In the genomic region with DNA sequence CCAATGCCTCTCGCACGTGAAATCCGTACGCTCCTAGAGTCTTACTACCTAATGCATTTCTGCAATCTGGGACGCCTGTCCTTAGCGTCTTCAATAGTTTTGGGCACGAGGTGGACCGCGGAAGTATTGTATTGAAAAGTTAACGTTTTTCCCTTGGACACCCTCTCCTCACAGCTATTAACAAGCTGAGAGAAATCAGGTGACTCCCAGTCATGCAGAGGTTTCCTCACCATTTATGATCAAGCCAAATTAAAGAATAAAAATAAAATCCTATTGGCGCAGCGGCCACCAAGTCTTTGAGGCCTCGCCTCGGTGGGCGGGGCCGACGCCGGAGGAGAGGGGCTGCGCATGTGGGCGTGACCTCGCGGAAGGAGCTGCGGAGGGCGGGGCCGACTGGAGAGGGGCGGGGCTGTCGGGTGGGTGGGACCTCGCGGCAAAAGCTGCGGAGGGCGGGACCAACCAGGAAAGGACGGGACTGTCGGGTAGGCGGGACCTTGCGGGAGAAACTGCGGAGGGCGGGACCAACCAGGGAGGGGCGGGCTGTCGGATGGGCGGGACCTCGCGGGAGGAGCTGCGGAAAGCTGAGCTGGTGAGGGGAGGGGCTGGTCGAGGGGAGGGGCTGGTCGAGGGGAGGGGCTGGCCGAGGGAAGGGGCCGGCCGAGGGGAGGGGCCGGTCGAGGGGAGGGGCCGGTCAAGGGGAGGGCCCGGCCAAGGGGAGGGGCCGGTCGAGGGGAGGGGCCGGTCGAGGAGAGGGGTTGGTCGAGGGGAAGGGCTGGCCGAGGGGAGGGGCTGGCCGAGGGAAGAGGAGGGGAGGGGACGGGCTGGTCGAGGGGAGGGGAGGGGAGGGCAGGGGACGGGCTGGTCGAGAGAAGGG, we compare ENCODE assay signal across 8 cellular contexts. TPM values are rescaled to one million over a fixed set of nuclear protein-coding genes. Genes with fewer than 3 reads are reported as not detected.
A peak's percentile ranks its signal among the peaks of the same experiment; 100 is the strongest.
DNase-seq lines count a peak whose midpoint lies in the region; ATAC-seq and TF ChIP-seq lines count a peak whose summit lies in the region.

No MANE protein-coding gene starts in this region.

- no CpG with 5 or more reads among the region's 63 CpGs for WGBS in trophoblast cell (ENCODE audit: extremely low coverage, insufficient coverage, insufficient read length)

- peak overlapping the region; percentile 17 for H4K8ac ChIP-seq in trophoblast cell (ENCODE audit: low read depth, low read length)

- no peak overlapping the region for H2BK5ac ChIP-seq in trophoblast cell (ENCODE audit: low read depth, low read length, poor library complexity)

- TF ChIP-seq CTCF in tibial artery (IDR thresholded peaks at IDR 0.05): no peak

- intact Hi-C loops in cardiac septum (cut with DNase I): loop anchor here (5.0 kb wide), 2 partner anchors 53 to 202 kb away; a partner anchor contains a TSS
- intact Hi-C loops in tibial artery (cut with DNase I; ENCODE audit: low total_unique reads): loop anchor here (5.0 to 10.0 kb wide), 2 partner anchors 204 to 1627 kb away; a partner anchor contains a TSS

- H3K36me3 ChIP-seq in trophoblast cell (ENCODE audit: control insufficient read depth in 1 of 2, insufficient read depth in 2 of 2, low read length in 2 of 2) (peaks cover 0 to 2% of the 10 kb centered on the region in 2 experiments), tibial artery (peaks cover 0 to 5% (median 0%) of the 10 kb centered on the region in 3 donors)

- H3K23ac ChIP-seq in trophoblast cell (ENCODE audit: low read length): no peak overlapping the region

- H3K79me1 ChIP-seq in trophoblast cell (ENCODE audit: low read length): peaks cover 3% of the 10 kb centered on the region

- H2BK120ac ChIP-seq in trophoblast cell (ENCODE audit: insufficient read depth, low read length, poor library complexity): no peak overlapping the region

- H3K4me2 ChIP-seq in trophoblast cell (ENCODE audit: low read length): peak overlapping the region; percentile 67

- H3K9me3 ChIP-seq in trophoblast cell (ENCODE audit: insufficient read depth, low read depth, low read length) (peaks cover 3% of the 10 kb centered on the region), tibial artery (no peaks in the 10 kb centered on the region)

- H3K27me3 ChIP-seq in trophoblast cell (ENCODE audit: insufficient read depth, low read length) (peaks cover 4% of the 10 kb centered on the region), tibial artery (no peaks in the 10 kb centered on the region)

- no peak overlapping the region for H4K12ac ChIP-seq in trophoblast cell (ENCODE audit: low read depth, low read length)

- peak; percentile 94 for DNase-seq in GM04504 (ENCODE audit: low read depth)
- DNase-seq in NCI-H1694 (lab: John Stamatoyannopoulos, UW): peak; percentile 99
- DNase-seq in T-helper 1 cell: peak; percentile 95 to 98 (median 97)
- DNase-seq in amniotic epithelial cell (ENCODE audit: low read depth): peak; percentile 97
- DNase-seq in cardiac septum (ENCODE audit: low spot score): peak; percentile 100
- DNase-seq in trophoblast cell: peak; percentile 91 to 93
- DNase-seq in tibial artery: peak; percentile 96 to 99

- H3K18ac ChIP-seq in trophoblast cell (ENCODE audit: low read length): no peak overlapping the region

- peak; percentile 46 for ATAC-seq in HG02840 (IDR thresholded peaks at IDR 0.05; ENCODE audit: low FRiP score, unreplicated experiment)

- H3K27ac ChIP-seq in trophoblast cell (ENCODE audit: low read depth, low read length): no peak overlapping the region
- H3K27ac ChIP-seq in tibial artery: peak overlapping the region; percentile 82 to 90

- H3K4ac ChIP-seq in trophoblast cell (ENCODE audit: low read depth, low read length): no peak overlapping the region

- peaks cover 5 to 7% of the 10 kb centered on the region in 2 experiments for H3K4me1 ChIP-seq in trophoblast cell (ENCODE audit: control insufficient read depth in 1 of 2, insufficient read depth in 2 of 2, low read length in 2 of 2)
- H3K4me1 ChIP-seq in tibial artery: peaks cover 0 to 18% (median 6%) of the 10 kb centered on the region in 4 donors

- peak overlapping the region; percentile 26 for H2AFZ ChIP-seq in trophoblast cell (ENCODE audit: insufficient read depth, low read length, poor library complexity)

- H3K79me2 ChIP-seq in trophoblast cell (ENCODE audit: control insufficient read depth, insufficient read depth, low read length, poor library complexity): peaks cover 4% of the 10 kb centered on the region

- H3K4me3 ChIP-seq in trophoblast cell (ENCODE audit: low read depth, low read length): peak overlapping the region; percentile 93
- peak overlapping the region; percentile 82 for H3K4me3 ChIP-seq in tibial artery

- H3K9ac ChIP-seq in trophoblast cell (ENCODE audit: low read length): no peak overlapping the region

- no peak overlapping the region for H2BK12ac ChIP-seq in trophoblast cell (ENCODE audit: low read length)

- H4K91ac ChIP-seq in trophoblast cell (ENCODE audit: low read depth, low read length): no peak overlapping the region

- H2AK5ac ChIP-seq in trophoblast cell (ENCODE audit: low read length): no peak overlapping the region

- H3K14ac ChIP-seq in trophoblast cell (ENCODE audit: low read length): no peak overlapping the region

RNA-seq across cellular contexts. Expression of a gene that starts 1.1 kb away (rescaled TPM):
- total RNA-seq in cardiac septum: 202 TPM
- polyA plus RNA-seq in trophoblast cell (2013): 136 and 143 TPM in 2 replicates
